ENCODE assay signal across 9 cellular contexts in genomic region chr2:196169521-196169920, GRCh38. TPM values are rescaled to one million over a fixed set of nuclear protein-coding genes. Genes with fewer than 3 reads are reported as not detected.
A peak's percentile ranks its signal among the peaks of the same experiment; 100 is the strongest.
DNase-seq lines count a peak whose midpoint lies in the region; TF ChIP-seq lines count a peak whose summit lies in the region.
"Had no signal": no experiment of that assay in that cellular context is flagged by ENCODE, and none has a peak within 500 bp of the region (broad histone marks: within the 10 kb centered on the region; RNA-seq: fewer than 3 reads in every experiment).

No MANE protein-coding gene starts in this region.

- TF ChIP-seq CTCF in choroid plexus epithelial cell (conservative IDR thresholded peaks at IDR 0.05; ENCODE audit: low read depth, low read length) = no peak

- peak overlapping the region; percentile 90 for H2AFZ ChIP-seq in neuron (ENCODE audit: low read depth, low read length)

- no peaks in the 10 kb centered on the region for H3K9me3 ChIP-seq in neuron (ENCODE audit: low read length)

- DNase-seq in Caki2 (ENCODE audit: low read depth) = peak; percentile 26
- DNase-seq in MV-4-11 (lab: John Stamatoyannopoulos, UW) = peak; percentile 27
- no peak for DNase-seq in choroid plexus epithelial cell (ENCODE audit: low read depth)
- no peak for DNase-seq in superior temporal gyrus (ENCODE audit: extremely low spot score)
- no peak for DNase-seq in COLO829 (ENCODE audit: low spot score)
- DNase-seq in ecto neural progenitor cell (ENCODE audit: low spot score) = no peak
- DNase-seq in C1 segment of cervical spinal cord (lab: John Stamatoyannopoulos, UW) = no peak
- DNase-seq: stimulated activated CD4-positive, alpha-beta T cell treated with anti-CD3 and anti-CD28 coated beads, Interleukin-2, amount 100 ng/mL, for 48 hours had no signal

- in situ Hi-C loops in Caki2 (cut with HindIII; ENCODE audit: low pct_unique_long_range_greater_than_20kb, low sequenced_read_pairs) = no loop called here

- H3K4me3 ChIP-seq in choroid plexus epithelial cell (ENCODE audit: low read depth, low read length) (peak overlapping the region; percentile 87), neuron (ENCODE audit: low read length) (peak overlapping the region; percentile 65)

- peaks cover 15% of the 10 kb centered on the region for H3K27me3 ChIP-seq in neuron (ENCODE audit: insufficient read depth, low read length)

- H3K36me3 ChIP-seq in neuron (ENCODE audit: insufficient read depth, low read length) = no peaks in the 10 kb centered on the region

- peaks cover 8% of the 10 kb centered on the region for H3K4me1 ChIP-seq in neuron (ENCODE audit: insufficient read depth, low read length)

RNA-seq across cellular contexts. Expression of gene STK17B, which starts 1.9 kb away (rescaled TPM):
- 12.2 and 17.1 TPM in 2 replicates for total RNA-seq in Caki2 (2014; rRNA removed; shearing (Covaris generic); ENCODE audit: low replicate concordance)

Comparison
In these comparisons a context has a peak if more than half of its experiments do, and no peak if none do; other contexts are left out.
1. DNase-seq: peak in Caki2 (single experiment) and MV-4-11 (single experiment); none in choroid plexus epithelial cell (single experiment), superior temporal gyrus (single experiment), COLO829 (single experiment), ecto neural progenitor cell (single experiment) and C1 segment of cervical spinal cord (0 of 14).